Comparison of ENCODE assay signal across 8 cellular contexts in the genomic region with DNA sequence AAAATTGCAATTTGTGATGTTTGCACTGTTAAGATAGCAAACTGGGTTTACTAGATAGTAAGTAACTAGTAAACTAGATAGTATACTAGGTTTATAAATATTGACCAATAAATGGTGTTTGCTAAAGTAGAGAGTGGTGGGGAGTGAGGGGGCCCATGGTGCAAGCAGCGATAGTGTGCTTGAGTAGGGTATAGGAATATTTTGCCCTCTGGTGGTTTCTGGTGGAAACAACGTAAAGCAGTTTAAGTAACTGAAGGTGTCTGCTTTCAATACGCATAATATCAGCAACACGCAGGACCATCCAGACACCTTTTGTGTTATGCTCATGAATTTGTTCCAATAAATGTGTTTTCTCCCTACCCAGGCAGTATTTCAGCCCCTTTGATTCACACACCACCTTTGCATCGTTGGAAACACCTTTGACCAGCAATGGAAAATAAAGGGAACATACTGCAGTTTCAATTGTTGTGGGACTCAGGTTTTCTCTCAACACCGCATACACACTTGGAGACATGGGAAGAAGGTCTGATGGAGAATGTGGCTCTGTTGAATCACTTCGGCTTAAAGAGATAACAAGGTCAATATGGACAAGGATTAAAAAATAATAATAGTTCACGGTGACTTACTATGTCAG. TPM values are rescaled to one million over a fixed set of nuclear protein-coding genes. Genes with fewer than 3 reads are reported as not detected.
DNase-seq lines count a peak whose midpoint lies in the region; ATAC-seq and TF ChIP-seq lines count a peak whose summit lies in the region.

No MANE protein-coding gene starts in this region.

- intact Hi-C loops in left ventricle myocardium inferior (cut with micrococcal nuclease) (loop anchor here (5.0 kb wide), 1 partner anchor 248 kb away; no protein-coding TSS in a partner anchor), spleen (cut with DNase I; ENCODE audit: low total_unique reads) (loop anchor here (10.0 kb wide), 1 partner anchor 246 kb away; no protein-coding TSS in a partner anchor)

- H2AFZ ChIP-seq in DND-41 (ENCODE audit: low read depth, low read length): no peak overlapping the region

- DNase-seq in DND-41: peak; percentile 54
- peak; percentile 55 for DNase-seq in NCI-H2171 treated with DMSO at 0.1 percent for 48 hours (lab: John Stamatoyannopoulos, UW)
- peak; percentile 29 for DNase-seq in activated naive CD4-positive, alpha-beta T cell treated with Interleukin-2 at 50 U/mL for 16 hours
- no peak for DNase-seq in left ventricle myocardium inferior
- DNase-seq in spleen: no peak
- no peak for DNase-seq in 8988T

- H3K4me3 ChIP-seq in DND-41 (ENCODE audit: low read depth in 1 of 2, low read length in 2 of 2): no peak overlapping the region
- no peak overlapping the region for H3K4me3 ChIP-seq in left ventricle myocardium inferior
- peak overlapping the region in 1 of 8 donors; percentile 33 for H3K4me3 ChIP-seq in spleen

- H3K27me3 ChIP-seq in DND-41 (ENCODE audit: insufficient read depth, low read length, poor library complexity): no peaks in the 10 kb centered on the region
- no peaks in the 10 kb centered on the region for H3K27me3 ChIP-seq in left ventricle myocardium inferior (ENCODE audit: low read depth)
- no peaks in the 10 kb centered on the region for H3K27me3 ChIP-seq in spleen (replicated peaks in 1 of 7)

- TF ChIP-seq CTCF in DND-41 (IDR thresholded peaks at IDR 0.05; ENCODE audit: borderline replicate concordance, extremely low read depth, low read length, poor library complexity, severe bottlenecking): peak; percentile 79
- TF ChIP-seq CTCF in left ventricle myocardium inferior (IDR thresholded peaks at IDR 0.05; ENCODE audit: borderline replicate concordance): peak; percentile 75
- TF ChIP-seq CTCF in spleen (IDR thresholded peaks at IDR 0.05 in 8 of 11, conservative IDR thresholded peaks at IDR 0.05 in 3 of 11): peak; percentile 33 to 72 (median 65)

- no peak overlapping the region for H3K9ac ChIP-seq in DND-41 (ENCODE audit: low read depth, low read length)

- no peak overlapping the region for H3K4me2 ChIP-seq in DND-41 (ENCODE audit: insufficient read depth, low read length)

- peak; percentile 87 for ATAC-seq in DND-41 (ENCODE audit: insufficient read depth, low read depth)
- ATAC-seq in GM19025 (IDR thresholded peaks at IDR 0.05; ENCODE audit: low read depth, unreplicated experiment): peak; percentile 87
- ATAC-seq in HG03095 (IDR thresholded peaks at IDR 0.05; ENCODE audit: unreplicated experiment): peak; percentile 92

- H3K36me3 ChIP-seq in DND-41 (ENCODE audit: insufficient read depth, low read length) (no peaks in the 10 kb centered on the region), left ventricle myocardium inferior (no peaks in the 10 kb centered on the region), spleen (peaks cover 0 to 34% (median 2%) of the 10 kb centered on the region in 6 donors)

- no peak overlapping the region for H3K27ac ChIP-seq in DND-41 (ENCODE audit: low read length)
- H3K27ac ChIP-seq in left ventricle myocardium inferior (replicated peaks): no peak overlapping the region
- peak overlapping the region in 4 of 8 donors; percentile 40 to 68 (median 55) for H3K27ac ChIP-seq in spleen

- H4K20me1 ChIP-seq in DND-41 (ENCODE audit: insufficient read depth, low read length): no peaks in the 10 kb centered on the region

- H3K79me2 ChIP-seq in DND-41 (ENCODE audit: insufficient read depth, low read length): no peaks in the 10 kb centered on the region

- H3K4me1 ChIP-seq in DND-41 (ENCODE audit: insufficient read depth, low read length) (peaks cover 27% of the 10 kb centered on the region), left ventricle myocardium inferior (peaks cover 7% of the 10 kb centered on the region), spleen (peaks cover 8 to 57% (median 33%) of the 10 kb centered on the region in 6 donors)

- WGBS in spleen, 5 donors: 43 to 52% (median 48%) methylated on average over 8 of the region's 8 CpGs

- TF ChIP-seq POLR2A in spleen (IDR thresholded peaks at IDR 0.05): no peak

- H3K9me3 ChIP-seq in DND-41 (ENCODE audit: insufficient read depth, low read length, severe bottlenecking): no peaks in the 10 kb centered on the region
- H3K9me3 ChIP-seq in left ventricle myocardium inferior (replicated peaks): no peaks in the 10 kb centered on the region
- H3K9me3 ChIP-seq in spleen: no peaks in the 10 kb centered on the region

RNA-seq across cellular contexts. Expression of gene STAT1, which starts 16.7 kb away (rescaled TPM):
- 42.2 TPM for total RNA-seq in left ventricle myocardium inferior
- 100 to 1,000 TPM in 6 of 7 donors, 10 to 100 TPM in 1; 98.0 to 246 (median 171) TPM for total RNA-seq in spleen
- polyA plus RNA-seq in spleen: 10 to 100 TPM; 19.5 to 61.4 (median 25.6) TPM

Comparison
In these comparisons a context has a peak if more than half of its experiments do, and no peak if none do; other contexts are left out.
1. DNase-seq: peak in DND-41 (single experiment), NCI-H2171 treated with DMSO at 0.1 percent for 48 hours (single experiment) and activated naive CD4-positive, alpha-beta T cell treated with Interleukin-2 at 50 U/mL for 16 hours (single experiment); none in left ventricle myocardium inferior (single experiment), spleen (single experiment) and 8988T (single experiment).
2. Peak in every context shown above with its lines, with median percentiles within 50 percentile points of each other: ATAC-seq and CTCF ChIP-seq.